In genomic region chr3:182644013-182644412, GRCh38 we compare ENCODE assay signal across 25 cellular contexts.
DNase-seq lines count a peak whose midpoint lies in the region; ATAC-seq and TF ChIP-seq lines count a peak whose summit lies in the region.
"Had no signal": no experiment of that assay in that cellular context is flagged by ENCODE, and none has a peak within 500 bp of the region (broad histone marks: within the 10 kb centered on the region; RNA-seq: fewer than 3 reads in every experiment).

No MANE protein-coding gene starts in this region.

- ATAC-seq in HG03108 (IDR thresholded peaks at IDR 0.05; ENCODE audit: unreplicated experiment): no peak
- ATAC-seq: heart right ventricle, left cardiac atrium, Panc1 had no signal

- H3K4me3 ChIP-seq in KMS-11 (IDR thresholded peaks at IDR 0.05; ENCODE audit: insufficient read depth, low read depth, low read length): no peak overlapping the region
- H3K4me3 ChIP-seq in colonic mucosa: no peak overlapping the region
- H3K4me3 ChIP-seq in mesodermal cell (ENCODE audit: extremely low read depth, insufficient read depth, low read length, poor library complexity, severe bottlenecking): no peak overlapping the region
- H3K4me3 ChIP-seq: BLaER1 treated with 17β-estradiol and CSF1 and Interleukin-3, amounts not matched to agents 10 nM and 100 nM; heart right ventricle; suprapubic skin had no signal

- H3K79me2 ChIP-seq in KMS-11 (ENCODE audit: insufficient read depth, low read depth): no peaks in the 10 kb centered on the region

- H4K20me1 ChIP-seq in KMS-11 (ENCODE audit: insufficient read depth): no peaks in the 10 kb centered on the region
- H4K20me1 ChIP-seq: BLaER1 treated with 17β-estradiol and CSF1 and Interleukin-3, amounts not matched to agents 10 nM and 100 nM had no signal

- 0 out of 2 replicates have a peak overlapping the region, but pooled peaks have one; percentile 8 for H2AFZ ChIP-seq in KMS-11 (ENCODE audit: low read depth)

- H3K27me3 ChIP-seq in KMS-11 (ENCODE audit: insufficient read depth, low read depth) (no peaks in the 10 kb centered on the region), colonic mucosa (no peaks in the 10 kb centered on the region)
- H3K27me3 ChIP-seq: BLaER1 treated with 17β-estradiol and CSF1 and Interleukin-3, amounts not matched to agents 10 nM and 100 nM; brain microvascular endothelial cell; suprapubic skin had no signal

- intact Hi-C loops in colonic mucosa (cut with DNase I): no loop called here

- H3K9ac ChIP-seq in KMS-11: no peak overlapping the region
- no peak overlapping the region for H3K9ac ChIP-seq in colonic mucosa (ENCODE audit: low read depth in 2 of 2, low read length in 2 of 2)
- H3K9ac ChIP-seq: BLaER1 treated with 17β-estradiol and CSF1 and Interleukin-3, amounts not matched to agents 10 nM and 100 nM had no signal

- H3K4me1 ChIP-seq in KMS-11 (ENCODE audit: low read depth, poor library complexity, severe bottlenecking) (no peaks in the 10 kb centered on the region), colonic mucosa (no peaks in the 10 kb centered on the region), mesodermal cell (ENCODE audit: control insufficient read depth, insufficient read depth, low read length, poor library complexity, severe bottlenecking) (no peaks in the 10 kb centered on the region)
- H3K4me1 ChIP-seq: BLaER1 treated with 17β-estradiol and CSF1 and Interleukin-3, amounts not matched to agents 10 nM and 100 nM; heart right ventricle; suprapubic skin had no signal

- DNase-seq in DMS153 treated with DMSO at 0.1 percent for 48 hours (lab: John Stamatoyannopoulos, UW; ENCODE audit: unreplicated experiment) (peak; percentile 49), colonic mucosa (no peak), D341Med (ENCODE audit: low spot score) (no peak)
- no peak for DNase-seq in activated naive CD4-positive, alpha-beta T cell treated with anti-CD3 and anti-CD28 coated beads, Interleukin-2, amount 50 U/mL, for 16 hours
- no peak for DNase-seq in activated CD4-positive, alpha-beta T cell treated with anti-CD3 and anti-CD28 coated beads, Interleukin-2, amount 50 U/mL, for 48 hours
- DNase-seq: activated B cell treated with CpG ODN at 0.5 μM for 24 hours; activated CD4-positive, alpha-beta T cell treated with anti-CD3 and anti-CD28 coated beads, Interleukin-2, amount 50 U/mL, for 1 hour; activated naive CD4-positive, alpha-beta T cell treated with anti-CD3 and anti-CD28 coated beads for 36 hours; brain microvascular endothelial cell; COR-L47; foreskin fibroblast; GOT3; heart right ventricle; left cardiac atrium; NCI-H1092; NCI-H2081; SIG-M5; stimulated activated naive CD4-positive, alpha-beta T cell; T1000 had no signal

- H3K27ac ChIP-seq in KMS-11 (no peak overlapping the region), colonic mucosa (peak overlapping the region; percentile 80), mesodermal cell (ENCODE audit: low read depth, low read length, severe bottlenecking) (peak overlapping the region; percentile 23)
- H3K27ac ChIP-seq: BLaER1 treated with 17β-estradiol and CSF1 and Interleukin-3, amounts not matched to agents 10 nM and 100 nM; brain microvascular endothelial cell; heart right ventricle; suprapubic skin had no signal

- WGBS in mesodermal cell (ENCODE audit: insufficient coverage in 2 of 2), 2 experiments: 70 to 88% methylated on average over 2 of the region's 3 CpGs

- no peaks in the 10 kb centered on the region for H3K36me3 ChIP-seq in KMS-11 (ENCODE audit: insufficient read depth)
- H3K36me3 ChIP-seq in colonic mucosa: no peaks in the 10 kb centered on the region
- no peaks in the 10 kb centered on the region for H3K36me3 ChIP-seq in mesodermal cell (ENCODE audit: control insufficient read depth, insufficient read depth, low read length)
- H3K36me3 ChIP-seq: BLaER1 treated with 17β-estradiol and CSF1 and Interleukin-3, amounts not matched to agents 10 nM and 100 nM; brain microvascular endothelial cell; heart right ventricle; suprapubic skin had no signal

- TF ChIP-seq CTCF in KMS-11 (conservative IDR thresholded peaks at IDR 0.05; ENCODE audit: low read depth, low read length) (no peak), colonic mucosa (IDR thresholded peaks at IDR 0.05) (no peak)

- no peak overlapping the region for H3K4me2 ChIP-seq in KMS-11
- H3K4me2 ChIP-seq: BLaER1 treated with 17β-estradiol and CSF1 and Interleukin-3, amounts not matched to agents 10 nM and 100 nM had no signal

- no peaks in the 10 kb centered on the region for H3K9me3 ChIP-seq in colonic mucosa
- H3K9me3 ChIP-seq in mesodermal cell (ENCODE audit: control insufficient read depth, low read length): peaks cover 5% of the 10 kb centered on the region
- H3K9me3 ChIP-seq: suprapubic skin had no signal
